36 cellular contexts compared by ENCODE assay signal in genomic region chr10:109940117-109940516, GRCh38.
"Had no signal": no experiment of that assay in that cellular context is flagged by ENCODE, and none has a peak within 500 bp of the region (broad histone marks: within the 10 kb centered on the region; RNA-seq: fewer than 3 reads in every experiment).

No MANE protein-coding gene starts in this region.

- H3K27me3 Mint-ChIP-seq: activated CD4-positive, alpha-beta memory T cell treated with anti-CD3 and anti-CD28 coated beads for 36 hours; activated CD8-positive, alpha-beta T cell treated with anti-CD3 and anti-CD28 coated beads for 36 hours; activated naive CD8-positive, alpha-beta T cell treated with anti-CD3 and anti-CD28 coated beads for 36 hours; activated T-helper 17 cell treated with anti-CD3 and anti-CD28 coated beads, Interleukin-2, amount 50 U/mL, for 72 hours had no signal

- H3K4me3 Mint-ChIP-seq: activated B cell treated with CpG ODN at 0.5 μM for 24 hours; activated CD4-positive, alpha-beta memory T cell treated with anti-CD3 and anti-CD28 coated beads for 36 hours; activated CD4-positive, alpha-beta T cell treated with anti-CD3 and anti-CD28 coated beads, Interleukin-2, amount 10 ng/mL, durations not matched to agents 24 days and 14 days; activated CD8-positive, alpha-beta T cell treated with anti-CD3 and anti-CD28 coated beads for 36 hours; activated naive CD4-positive, alpha-beta T cell treated with anti-CD3 and anti-CD28 coated beads for 36 hours; activated naive CD8-positive, alpha-beta T cell treated with anti-CD3 and anti-CD28 coated beads for 36 hours; activated T-cell treated with anti-CD3 and anti-CD28 coated beads, Interleukin-2, amount 50 U/mL, for 4 hours; activated T-cell treated with anti-CD3 and anti-CD28 coated beads, Interleukin-2, amount 50 U/mL, for 72 hours; activated T-helper 1 cell treated with anti-CD3 and anti-CD28 coated beads, Interleukin-12 subunit alpha, Interleukin-12 subunit beta, Interleukin-2, Interleukin-4 antibody, amounts not matched to agents 30 ng/mL and 10 ng/mL and 1 ng/mL, durations not matched to agents 14 hours and 24 hours and 36 hours; T-helper 1 cell treated with Interleukin-12 subunit alpha and Interleukin-12 subunit beta and Interleukin-4 antibody, amounts not matched to agents 30 μg/mL and 1 μg/mL, for 36 hours; T-helper 2 cell treated with Interferon-gamma antibody and Interleukin-4, amounts not matched to agents 5 μg/mL and 100 μg/mL, for 36 hours had no signal

- H3K4me1 Mint-ChIP-seq: activated B cell treated with CpG ODN at 0.5 μM for 24 hours had no signal

- ATAC-seq: activated naive CD4-positive, alpha-beta T cell treated with anti-CD3 and anti-CD28 coated beads, Interleukin-2, amount 50 U/mL, for 72 hours; activated T-cell treated with anti-CD3 and anti-CD28 coated beads, Interleukin-2, amount 50 U/mL, for 4 hours; activated T-cell treated with anti-CD3 and anti-CD28 coated beads, Interleukin-2, amount 50 U/mL, for 72 hours; body of pancreas had no signal

- H3K27ac ChIP-seq: adrenal gland, body of pancreas, brain microvascular endothelial cell, breast epithelium, VCaP had no signal

- H3K36me3 Mint-ChIP-seq: activated CD4-positive, alpha-beta memory T cell treated with anti-CD3 and anti-CD28 coated beads for 36 hours; activated naive CD4-positive, alpha-beta T cell treated with anti-CD3 and anti-CD28 coated beads, Interleukin-2, amount 50 U/mL, for 72 hours; activated naive CD8-positive, alpha-beta T cell treated with anti-CD3 and anti-CD28 coated beads for 36 hours had no signal

- H3K9me3 Mint-ChIP-seq: activated B cell treated with CpG ODN at 0.5 μM for 24 hours; activated CD4-positive, alpha-beta memory T cell treated with anti-CD3 and anti-CD28 coated beads for 36 hours; activated CD4-positive, alpha-beta T cell treated with anti-CD3 and anti-CD28 coated beads, Interleukin-2, amount 10 ng/mL, durations not matched to agents 24 days and 14 days; activated CD8-positive, alpha-beta T cell treated with anti-CD3 and anti-CD28 coated beads for 36 hours; activated naive CD4-positive, alpha-beta T cell treated with anti-CD3 and anti-CD28 coated beads for 36 hours; activated naive CD8-positive, alpha-beta T cell treated with anti-CD3 and anti-CD28 coated beads for 36 hours; activated T-cell treated with anti-CD3 and anti-CD28 coated beads, Interleukin-2, amount 50 U/mL, for 4 hours; activated T-cell treated with anti-CD3 and anti-CD28 coated beads, Interleukin-2, amount 50 U/mL, for 72 hours; activated T-helper 1 cell treated with anti-CD3 and anti-CD28 coated beads, Interleukin-12 subunit alpha, Interleukin-12 subunit beta, Interleukin-2, Interleukin-4 antibody, amounts not matched to agents 30 ng/mL and 10 ng/mL and 1 ng/mL, durations not matched to agents 14 hours and 24 hours and 36 hours; activated T-helper 17 cell treated with anti-CD3 and anti-CD28 coated beads, Interleukin-2, amount 50 U/mL, for 72 hours; T-helper 1 cell treated with Interleukin-12 subunit alpha and Interleukin-12 subunit beta and Interleukin-4 antibody, amounts not matched to agents 30 μg/mL and 1 μg/mL, for 36 hours; T-helper 2 cell treated with Interferon-gamma antibody and Interleukin-4, amounts not matched to agents 5 μg/mL and 100 μg/mL, for 36 hours had no signal

- FAIRE-seq: astrocyte, TTC549 had no signal

- H3K4me3 ChIP-seq: adrenal gland, body of pancreas, breast epithelium had no signal

- DNase-seq: activated B cell treated with CpG ODN at 0.5 μM for 24 hours; activated CD4-positive, alpha-beta memory T cell treated with anti-CD3 and anti-CD28 coated beads for 36 hours; activated CD4-positive, alpha-beta T cell treated with anti-CD3 and anti-CD28 coated beads for 4 hours; activated CD4-positive, alpha-beta T cell treated with anti-CD3 and anti-CD28 coated beads, Interleukin-2, amount 10 ng/mL, durations not matched to agents 24 days and 14 days; activated CD4-positive, alpha-beta T cell treated with anti-CD3 and anti-CD28 coated beads, Interleukin-2, amount 50 U/mL, for 1 hour; activated CD4-positive, alpha-beta T cell treated with anti-CD3 and anti-CD28 coated beads, Interleukin-2, amount 50 U/mL, for 4 hours; activated CD4-positive, CD25-positive, alpha-beta regulatory T cell treated with anti-CD3 and anti-CD28 coated beads, Interleukin-2, amount 50 U/mL, for 72 hours; activated CD8-positive, alpha-beta memory T cell treated with anti-CD3 and anti-CD28 coated beads, Interleukin-2, amount 50 U/mL, for 4 hours; activated CD8-positive, alpha-beta T cell treated with anti-CD3 and anti-CD28 coated beads for 36 hours; activated effector memory CD4-positive, alpha-beta T cell treated with anti-CD3 and anti-CD28 coated beads, Interleukin-2, amount 50 U/mL, for 16 hours; activated gamma-delta T cell treated with Interleukin-2 at 50 U/mL for 16 hours; activated naive CD4-positive, alpha-beta T cell; activated naive CD4-positive, alpha-beta T cell treated with anti-CD3 and anti-CD28 coated beads for 36 hours; activated naive CD4-positive, alpha-beta T cell treated with anti-CD3 and anti-CD28 coated beads, Interleukin-2, amount 50 U/mL, for 16 hours; activated naive CD8-positive, alpha-beta T cell treated with anti-CD3 and anti-CD28 coated beads for 36 hours; activated T-cell treated with anti-CD3 and anti-CD28 coated beads for 4 hours; activated T-cell treated with anti-CD3 and anti-CD28 coated beads, Interleukin-2, amount 50 U/mL, for 1 hour; activated T-cell treated with anti-CD3 and anti-CD28 coated beads, Interleukin-2, amount 50 U/mL, for 4 hours; activated T-cell treated with anti-CD3 and anti-CD28 coated beads, Interleukin-2, amount 50 U/mL, for 72 hours; adrenal gland; amniotic stem cell; aorta; body of pancreas; brain microvascular endothelial cell; central memory CD4-positive, alpha-beta T cell; T-helper 2 cell; T-helper 9 cell had no signal

- H3K4me1 ChIP-seq: adrenal gland, breast epithelium had no signal

- H3K36me3 ChIP-seq: adrenal gland, brain microvascular endothelial cell, breast epithelium had no signal

- H3K27ac Mint-ChIP-seq: activated B cell treated with CpG ODN at 0.5 μM for 24 hours; activated CD4-positive, alpha-beta memory T cell treated with anti-CD3 and anti-CD28 coated beads for 36 hours; activated CD4-positive, alpha-beta T cell treated with anti-CD3 and anti-CD28 coated beads, Interleukin-2, amount 10 ng/mL, durations not matched to agents 24 days and 14 days; activated CD8-positive, alpha-beta T cell treated with anti-CD3 and anti-CD28 coated beads for 36 hours; activated naive CD4-positive, alpha-beta T cell treated with anti-CD3 and anti-CD28 coated beads for 36 hours; activated naive CD4-positive, alpha-beta T cell treated with anti-CD3 and anti-CD28 coated beads, Interleukin-2, amount 50 U/mL, for 72 hours; activated naive CD8-positive, alpha-beta T cell treated with anti-CD3 and anti-CD28 coated beads for 36 hours; activated T-cell treated with anti-CD3 and anti-CD28 coated beads, Interleukin-2, amount 50 U/mL, for 72 hours; activated T-helper 1 cell treated with anti-CD3 and anti-CD28 coated beads, Interleukin-12 subunit alpha, Interleukin-12 subunit beta, Interleukin-2, Interleukin-4 antibody, amounts not matched to agents 30 ng/mL and 10 ng/mL and 1 ng/mL, durations not matched to agents 14 hours and 24 hours and 36 hours; T-helper 1 cell treated with Interleukin-12 subunit alpha and Interleukin-12 subunit beta and Interleukin-4 antibody, amounts not matched to agents 30 μg/mL and 1 μg/mL, for 36 hours; T-helper 2 cell treated with Interferon-gamma antibody and Interleukin-4, amounts not matched to agents 5 μg/mL and 100 μg/mL, for 36 hours had no signal

- H3K9me3 ChIP-seq: adrenal gland, body of pancreas, breast epithelium had no signal

- H3K27me3 ChIP-seq: adrenal gland, body of pancreas, brain microvascular endothelial cell, breast epithelium had no signal
